ENCODE assay signal across 12 cellular contexts in genomic region chr2:157839822-157840221, GRCh38. TPM values are rescaled to one million over a fixed set of nuclear protein-coding genes. Genes with fewer than 3 reads are reported as not detected.
DNase-seq lines count a peak whose midpoint lies in the region; ATAC-seq and TF ChIP-seq lines count a peak whose summit lies in the region.
"Had no signal": no experiment of that assay in that cellular context is flagged by ENCODE, and none has a peak within 500 bp of the region (broad histone marks: within the 10 kb centered on the region; RNA-seq: fewer than 3 reads in every experiment).

No MANE protein-coding gene starts in this region.

- H3K4me2 ChIP-seq in OCI-LY7 (ENCODE audit: low read length), result no peak overlapping the region

- no peak for TF ChIP-seq CTCF in left ventricle myocardium inferior (IDR thresholded peaks at IDR 0.05; ENCODE audit: borderline replicate concordance)
- TF ChIP-seq CTCF in uterus (IDR thresholded peaks at IDR 0.05), result no peak
- no peak for TF ChIP-seq CTCF in OCI-LY7 (conservative IDR thresholded peaks at IDR 0.05; ENCODE audit: low read length)

- H3K27ac ChIP-seq in left ventricle myocardium inferior (replicated peaks) (peak overlapping the region; percentile 88), SJCRH30 (peak overlapping the region; percentile 99), uterus (peak overlapping the region; percentile 13 to 59), OCI-LY7 (ENCODE audit: low read depth, low read length, poor library complexity, severe bottlenecking) (no peak overlapping the region)

- ATAC-seq in Right ventricle myocardium superior (ENCODE audit: poor library complexity) (no peak), esophagus mucosa (no peak)

- H3K4me1 ChIP-seq in left ventricle myocardium inferior, result peaks cover 95% of the 10 kb centered on the region
- H3K4me1 ChIP-seq in SJCRH30, result peaks cover 27% of the 10 kb centered on the region
- H3K4me1 ChIP-seq in uterus, result no peaks in the 10 kb centered on the region
- H3K4me1 ChIP-seq in OCI-LY7 (ENCODE audit: insufficient read depth, low read length, poor library complexity, severe bottlenecking), result no peaks in the 10 kb centered on the region

- no peak overlapping the region for H2AFZ ChIP-seq in OCI-LY7 (ENCODE audit: low read length)

- intact Hi-C loops in left ventricle myocardium inferior (cut with micrococcal nuclease), result loop anchor here (5.0 kb wide), 1 partner anchor 53 kb away; no protein-coding TSS in a partner anchor
- intact Hi-C loops in Right ventricle myocardium superior (cut with DNase I), result loop anchor here (10.0 kb wide), 1 partner anchor 55 kb away; no protein-coding TSS in a partner anchor
- intact Hi-C loops in uterus (cut with DNase I; ENCODE audit: low total_unique reads), result no loop called here
- intact Hi-C loops in OCI-LY7 (cut with micrococcal nuclease; ENCODE audit: unreplicated experiment), result no loop called here

- POLR2A ChIA-PET in OCI-LY7 (lab: Charles Lee), result interaction anchor here (0.7 kb wide), 1 partner anchor 36 kb away, joined by 3 read pairs; the partner anchor contains the start of gene ACVR1

- H3K36me3 ChIP-seq in left ventricle myocardium inferior (no peaks in the 10 kb centered on the region), SJCRH30 (no peaks in the 10 kb centered on the region), uterus (no peaks in the 10 kb centered on the region), OCI-LY7 (ENCODE audit: insufficient read depth, low read length) (no peaks in the 10 kb centered on the region)
- H3K36me3 ChIP-seq: breast epithelium had no signal

- BruUV-seq in OCI-LY7 (replicated peaks; lab: Mats Ljungman, UMichigan), result no TSS peak

- no peak for TF ChIP-seq POLR2A in uterus (IDR thresholded peaks at IDR 0.05)

- H3K9me3 ChIP-seq in left ventricle myocardium inferior (replicated peaks) (no peaks in the 10 kb centered on the region), SJCRH30 (replicated peaks) (no peaks in the 10 kb centered on the region), uterus (no peaks in the 10 kb centered on the region), OCI-LY7 (ENCODE audit: low read length) (no peaks in the 10 kb centered on the region)
- H3K9me3 ChIP-seq: breast epithelium had no signal

- no peaks in the 10 kb centered on the region for H4K20me1 ChIP-seq in OCI-LY7 (ENCODE audit: insufficient read depth, low read length)

- H3K4me3 ChIP-seq in left ventricle myocardium inferior (no peak overlapping the region), SJCRH30 (peak overlapping the region; percentile 8), uterus (no peak overlapping the region), OCI-LY7 (ENCODE audit: low read depth, low read length, poor library complexity, severe bottlenecking) (no peak overlapping the region)
- H3K4me3 ChIP-seq: breast epithelium had no signal

- H3K9me2 ChIP-seq in OCI-LY7 (ENCODE audit: insufficient read depth, low read length), result no peaks in the 10 kb centered on the region

- DNase-seq in left ventricle myocardium inferior (no peak), Right ventricle myocardium superior (no peak), SJCRH30 (peak; percentile 55 to 76), left kidney (ENCODE audit: low read depth, low spot score) (peak; percentile 33), uterus (no peak), NAMALWA (ENCODE audit: low spot score) (no peak), OCI-LY7 (ENCODE audit: low spot score) (no peak)
- DNase-seq: activated CD4-positive, alpha-beta T cell treated with anti-CD3 and anti-CD28 coated beads, Interleukin-2, amount 50 U/mL, for 1 hour; stimulated activated CD4-positive, alpha-beta T cell treated with anti-CD3 and anti-CD28 coated beads, Interleukin-2, amount 100 ng/mL, for 48 hours; stimulated activated naive CD4-positive, alpha-beta T cell treated with Interleukin-2 at 50 U/mL for 16 hours had no signal

- CTCF ChIA-PET in OCI-LY7 (lab: Charles Lee; ENCODE audit: unreplicated experiment), result interaction anchor here (0.6 kb wide), 1 partner anchor 537 kb away, joined by 3 read pairs; no protein-coding TSS in a partner anchor

- H3K27me3 ChIP-seq in left ventricle myocardium inferior (ENCODE audit: low read depth), result no peaks in the 10 kb centered on the region
- H3K27me3 ChIP-seq in SJCRH30, result no peaks in the 10 kb centered on the region
- no peaks in the 10 kb centered on the region for H3K27me3 ChIP-seq in uterus
- H3K27me3 ChIP-seq: breast epithelium had no signal

- no peaks in the 10 kb centered on the region for H3K79me2 ChIP-seq in OCI-LY7 (ENCODE audit: insufficient read depth, low read depth, low read length)

RNA-seq across cellular contexts. Expression of gene ACVR1, which starts 36.3 kb away (rescaled TPM):
- total RNA-seq in left ventricle myocardium inferior (30.6 TPM), Right ventricle myocardium superior (28.9 TPM), uterus (100 to 1,000 TPM in 1 of 4 donors, 10 to 100 TPM in 3; 30.3 to 398 (median 46.7) TPM), OCI-LY7 (2022) (2.7 and 3.9 TPM in 2 replicates), esophagus mucosa (12.6 TPM)
- 13.0 and 14.0 TPM in 2 replicates for total RNA-seq in SJCRH30 (2014; rRNA removed; shearing (Covaris generic))
- 0.13 and 1.6 TPM in 2 replicates for total RNA-seq in OCI-LY7 (2014; rRNA removed; shearing (Covaris generic))

Comparison
In these comparisons a context has a peak if more than half of its experiments do, and no peak if none do; other contexts are left out.
1. DNase-seq: peak in SJCRH30 (2 of 2) and left kidney (single experiment); none in left ventricle myocardium inferior (single experiment), Right ventricle myocardium superior (single experiment), uterus (0 of 2), NAMALWA (single experiment) and OCI-LY7 (single experiment).
2. intact Hi-C loops: an anchor here in left ventricle myocardium inferior (5.0 kb wide) and Right ventricle myocardium superior (10.0 kb wide); none called in uterus and OCI-LY7.